In genomic region chr10:12943425-12943824, GRCh38 we compare ENCODE assay signal across 17 cellular contexts. TPM values are rescaled to one million over a fixed set of nuclear protein-coding genes. Genes with fewer than 3 reads are reported as not detected.
DNase-seq lines count a peak whose midpoint lies in the region; ATAC-seq, FAIRE-seq and TF ChIP-seq lines count a peak whose summit lies in the region.
"Had no signal": no experiment of that assay in that cellular context is flagged by ENCODE, and none has a peak within 500 bp of the region (broad histone marks: within the 10 kb centered on the region; RNA-seq: fewer than 3 reads in every experiment).

No MANE protein-coding gene starts in this region.

- H2BK5ac ChIP-seq in H1 (ENCODE audit: low read depth, low read length): 0 out of 2 replicates have a peak overlapping the region, but pooled peaks have one; percentile 57

- H3K14ac ChIP-seq in H1 (ENCODE audit: insufficient read length): no peak overlapping the region

- no peaks in the 10 kb centered on the region for H3K9me3 Mint-ChIP-seq in stimulated activated naive CD8-positive, alpha-beta T cell treated with anti-CD3 and anti-CD28 coated beads, Interleukin-15, amount 100 ng/mL, for 72 hours

- H4K91ac ChIP-seq in H1 (replicated peaks; ENCODE audit: insufficient read length, low read length): no peak overlapping the region

- peak; percentile 66 for FAIRE-seq in H1 (lab: Jason Lieb, UNC)
- FAIRE-seq: A549, GM12892, HepG2, HTR-8/SVneo had no signal

- H2AFZ ChIP-seq in H1 (ENCODE audit: low read length): no peak overlapping the region

- CTCF ChIA-PET in H1 (lab: Charles Lee; ENCODE audit: partially characterized antibody): interaction anchor here (0.6 to 2.1 kb wide), 7 partner anchors 8 to 193 kb away, joined by 3 to 8 read pairs (median 3); no protein-coding TSS in a partner anchor

- H3K4me2 ChIP-seq in H1 (ENCODE audit: insufficient read depth in 1 of 2, low read depth in 2 of 2, low read length in 2 of 2): no peak overlapping the region
- H3K4me2 ChIP-seq: A549 had no signal

- H3K4me1 ChIP-seq in H1 (replicated peaks in 1 of 4; ENCODE audit: control insufficient read depth in 3 of 4, insufficient read depth in 4 of 4, low read length in 3 of 4): peaks cover 0 to 5% (median 0%) of the 10 kb centered on the region in 4 experiments; a peak in 1 of 7 replicates
- peaks cover 7% of the 10 kb centered on the region for H3K4me1 ChIP-seq in iPS-18a (ENCODE audit: control insufficient read depth, low read depth, low read length)
- H3K4me1 ChIP-seq: A549, BE2C had no signal

- peak overlapping the region in 1 of 2 donors; percentile 4 for H3K27ac Mint-ChIP-seq in stimulated activated naive CD8-positive, alpha-beta T cell treated with anti-CD3 and anti-CD28 coated beads, Interleukin-15, amount 100 ng/mL, for 72 hours
- H3K27ac Mint-ChIP-seq: CD4-positive, alpha-beta memory T cell had no signal

- ATAC-seq in stimulated activated naive CD8-positive, alpha-beta T cell treated with anti-CD3 and anti-CD28 coated beads, Interleukin-15, amount 100 ng/mL, for 72 hours: no peak
- ATAC-seq: A549, HepG2 had no signal

- H2AK5ac ChIP-seq in H1 (ENCODE audit: low read depth, low read length): no peak overlapping the region

- H3K4ac ChIP-seq in H1 (replicated peaks; ENCODE audit: insufficient read length, low read depth, low read length): no peak overlapping the region

- no peaks in the 10 kb centered on the region for H3K79me1 ChIP-seq in H1 (ENCODE audit: low read depth, low read length)

- H3K79me2 ChIP-seq in H1 (ENCODE audit: control insufficient read depth in 1 of 2, insufficient read depth in 2 of 2, low read length in 2 of 2): no peaks in the 10 kb centered on the region

- 0 out of 8 replicates have a peak, but pooled peaks cover 0 to 2% (median 0%) of the 10 kb centered on the region in 4 experiments for H3K36me3 ChIP-seq in H1 (ENCODE audit: control insufficient read depth in 2 of 4, insufficient read depth in 4 of 4, low read length in 3 of 4)
- no peaks in the 10 kb centered on the region for H3K36me3 ChIP-seq in iPS-18a (ENCODE audit: control insufficient read depth, low read depth, low read length)
- H3K36me3 ChIP-seq: BE2C had no signal

- H3K4me3 Mint-ChIP-seq in stimulated activated naive CD8-positive, alpha-beta T cell treated with anti-CD3 and anti-CD28 coated beads, Interleukin-15, amount 100 ng/mL, for 72 hours: no peak overlapping the region
- H3K4me3 Mint-ChIP-seq: CD4-positive, alpha-beta memory T cell had no signal

- TF ChIP-seq CTCF in H1 (IDR thresholded peaks at IDR 0.05; ENCODE audit: control extremely low read depth in 1 of 3, insufficient read depth in 1 of 3, low read depth in 1 of 3, low read length in 3 of 3): no peak

- no peak overlapping the region for H4K5ac ChIP-seq in H1 (ENCODE audit: insufficient read length, low read depth, low read length)

- no peak overlapping the region for H2BK15ac ChIP-seq in H1 (ENCODE audit: low read length)

- peak; percentile 2 to 36 for DNase-seq in NCI-H526 (lab: John Stamatoyannopoulos, UW)
- DNase-seq in H1 (ENCODE audit: low read depth in 1 of 2, low spot score in 2 of 2): peak in 1 of 2 experiments; percentile 43
- no peak for DNase-seq in NCI-H510A treated with DMSO at 0.1 percent for 48 hours (lab: John Stamatoyannopoulos, UW)
- DNase-seq in stimulated activated naive CD8-positive, alpha-beta T cell treated with anti-CD3 and anti-CD28 coated beads, Interleukin-15, amount 100 ng/mL, for 72 hours: no peak
- DNase-seq in central memory CD4-positive, alpha-beta T cell: no peak
- DNase-seq: BE2C; CD4-positive, alpha-beta memory T cell; DMS79 treated with DMSO at 0.1 percent for 48 hours; EL; GDM1; H7 had no signal

- no peaks in the 10 kb centered on the region for H3K4me1 Mint-ChIP-seq in stimulated activated naive CD8-positive, alpha-beta T cell treated with anti-CD3 and anti-CD28 coated beads, Interleukin-15, amount 100 ng/mL, for 72 hours
- H3K4me1 Mint-ChIP-seq: CD4-positive, alpha-beta memory T cell had no signal

- no peak overlapping the region for H2BK12ac ChIP-seq in H1 (ENCODE audit: low read depth, low read length)

- H3K27me3 ChIP-seq in H1 (replicated peaks in 1 of 4; ENCODE audit: control insufficient read depth in 3 of 4, extremely low read depth in 1 of 4, insufficient read depth in 3 of 4, low read length in 3 of 4) (no peaks in the 10 kb centered on the region), iPS-18a (ENCODE audit: control insufficient read depth, insufficient read depth, low read length) (no peaks in the 10 kb centered on the region)
- H3K27me3 ChIP-seq: BE2C had no signal

- H3K27ac ChIP-seq in H1 (ENCODE audit: low read depth, low read length) (no peak overlapping the region), iPS-18a (ENCODE audit: low read length) (peak overlapping the region; percentile 2)
- H3K27ac ChIP-seq: A549, C4-2B had no signal

- H3K9me3 ChIP-seq in H1 (ENCODE audit: insufficient read depth in 2 of 2, low read depth in 1 of 2, low read length in 1 of 2): no peaks in the 10 kb centered on the region
- no peaks in the 10 kb centered on the region for H3K9me3 ChIP-seq in iPS-18a (ENCODE audit: control insufficient read depth, low read depth, low read length)
- H3K9me3 ChIP-seq: A549, BE2C had no signal

- TF ChIP-seq POLR2A in H1 (IDR thresholded peaks at IDR 0.05; ENCODE audit: control extremely low read depth in 1 of 2, low read depth in 2 of 2, low read length in 2 of 2): no peak

- H2BK120ac ChIP-seq in H1 (replicated peaks; ENCODE audit: low read depth, low read length): no peak overlapping the region

- no peak overlapping the region for H3K56ac ChIP-seq in H1 (replicated peaks; ENCODE audit: insufficient read length, low read depth, low read length)

- no peak overlapping the region for H3K18ac ChIP-seq in H1 (ENCODE audit: extremely low read depth, low read length)

- 79% methylated on average over 5 of the region's 5 CpGs; no CpG with 5 or more reads in 1 of the 2 experiments for WGBS in H1 (ENCODE audit: extremely low coverage in 1 of 2, insufficient coverage in 1 of 2, insufficient read length in 1 of 2, insufficient replicate concordance in 2 of 2, low coverage in 1 of 2, low lambda C conversion rate in 2 of 2, missing lambda C conversion rate in 1 of 2), 2 experiments

- no peaks in the 10 kb centered on the region for H3K23me2 ChIP-seq in H1 (ENCODE audit: low read depth, low read length)

- TF ChIP-seq RAD21 in H1 (IDR thresholded peaks at IDR 0.05 in 1 of 2, conservative IDR thresholded peaks at IDR 0.05 in 1 of 2; ENCODE audit: low read depth in 2 of 2, low read length in 2 of 2): no peak

- TF ChIP-seq EP300 in H1 (IDR thresholded peaks at IDR 0.05; ENCODE audit: borderline replicate concordance in 1 of 2, low read depth in 2 of 2, low read length in 2 of 2): no peak

- no peak overlapping the region for H4K8ac ChIP-seq in H1 (ENCODE audit: extremely low read depth, insufficient read depth, low read length)

- POLR2A ChIA-PET in H1 (lab: Charles Lee; ENCODE audit: partially characterized antibody): interaction anchor here (0.9 kb wide), 1 partner anchor 10 kb away, joined by 3 read pairs; no protein-coding TSS in a partner anchor

- no peak overlapping the region for H3K9ac ChIP-seq in H1 (replicated peaks in 1 of 4; ENCODE audit: extremely low read depth in 1 of 4, low read depth in 3 of 4, low read length in 3 of 4)
- no peak overlapping the region for H3K9ac ChIP-seq in iPS-18a (ENCODE audit: low read length)

- H3K27me3 Mint-ChIP-seq in stimulated activated naive CD8-positive, alpha-beta T cell treated with anti-CD3 and anti-CD28 coated beads, Interleukin-15, amount 100 ng/mL, for 72 hours: no peaks in the 10 kb centered on the region

- H2BK20ac ChIP-seq in H1 (ENCODE audit: low read length): no peak overlapping the region

- no peak overlapping the region for H3K23ac ChIP-seq in H1 (ENCODE audit: insufficient read length)

- H4K20me1 ChIP-seq in H1 (replicated peaks in 1 of 2; ENCODE audit: control insufficient read depth in 1 of 2, insufficient read depth in 2 of 2, low read length in 2 of 2): no peaks in the 10 kb centered on the region

- H3K4me3 ChIP-seq in H1 (ENCODE audit: extremely low read depth in 1 of 4, insufficient read depth in 2 of 4, low read depth in 3 of 4, low read length in 4 of 4) (peak overlapping the region in 1 of 4 experiments; percentile 8; a peak in 1 of 8 replicates), iPS-18a (ENCODE audit: low read length) (no peak overlapping the region)
- H3K4me3 ChIP-seq: A549 had no signal

TF ChIP-seq in H1, 55 proteins besides CTCF, POLR2A, EP300 and RAD21:
- TF ChIP-seq TAF1 (IDR thresholded peaks at IDR 0.05; ENCODE audit: low read depth, low read length) (no peak), E2F6 (IDR thresholded peaks at IDR 0.05) (peak; percentile 36; the same call in 1 of the 2 replicates), ASH2L (IDR thresholded peaks at IDR 0.05; ENCODE audit: low read length) (peak; percentile 28), MAX (IDR thresholded peaks at IDR 0.05) (peak; percentile 76), POLR2AphosphoS5 (IDR thresholded peaks at IDR 0.05; ENCODE audit: low read depth, low read length) (no peak), YY1 (IDR thresholded peaks at IDR 0.05; ENCODE audit: low read depth, low read length) (peak; percentile 78)

RNA-seq across cellular contexts. Expression of gene CCDC3, which starts 58.1 kb away (rescaled TPM):
- total RNA-seq in H1 (2021; fragmentation: NEBNext Ultra II Directional; extraction: Animal tissue kit (Norgen Biotek cat#: 25700)): 3.7 and 3.8 TPM in 2 replicates
- 3.2 and 3.4 TPM in 2 replicates for polyA plus RNA-seq in H1 (2011; rRNA removed)
- polyA plus RNA-seq in H1 (2011; cell fraction: cytosol; rRNA removed): 3.0 TPM
- polyA plus RNA-seq in H1 (2011; cell fraction: nucleus; rRNA removed): 2.2 TPM
- 2.0 to 2.3 TPM (median 2.1 TPM) in 4 replicates for polyA plus RNA-seq in H1 (2012, experiment 1 of 2)
- 3.0 TPM for polyA plus RNA-seq in H1 (2012, experiment 2 of 2)
- polyA plus RNA-seq in H1 (2013, experiment 1 of 2): 1.5 TPM
- 1.7 TPM for polyA plus RNA-seq in H1 (2013, experiment 2 of 2)
- polyA minus RNA-seq in H1 (2011; rRNA and poly(A)+ RNA removed): 1.9 and 2.0 TPM in 2 replicates
- polyA minus RNA-seq in H1 (2011; cell fraction: cytosol; rRNA and poly(A)+ RNA removed): 1.7 TPM
- 1.9 TPM for polyA minus RNA-seq in H1 (2011; cell fraction: nucleus; rRNA and poly(A)+ RNA removed)
- total RNA-seq: CD4-positive, alpha-beta memory T cell; HepG2 had no signal
- polyA plus RNA-seq: CD4-positive, alpha-beta memory T cell; HepG2 had no signal

Comparison
In these comparisons a context has a peak if more than half of its experiments do, and no peak if none do; other contexts are left out.
1. DNase-seq: peak in NCI-H526 (2 of 2); none in NCI-H510A treated with DMSO at 0.1 percent for 48 hours (single experiment), stimulated activated naive CD8-positive, alpha-beta T cell treated with anti-CD3 and anti-CD28 coated beads, Interleukin-15, amount 100 ng/mL, for 72 hours (0 of 2) and central memory CD4-positive, alpha-beta T cell (single experiment).